In genomic region chr6:157832250-157832967, GRCh38 we compare ENCODE assay signal across 2 cellular contexts.
TF ChIP-seq lines count a peak whose summit lies in the region.

No MANE protein-coding gene starts in this region.

TF ChIP-seq in IMR-90, 13 proteins besides CTCF, POLR2A, EP300 and RAD21:
- peak; percentile 29; the same call in 1 of the 2 replicates for TF ChIP-seq CEBPB (IDR thresholded peaks at IDR 0.05; ENCODE audit: low read depth, low read length)
- no peak for TF ChIP-seq RCOR1 (IDR thresholded peaks at IDR 0.05; ENCODE audit: insufficient replicate concordance, low read length)

TF ChIP-seq in K562, 482 proteins besides CTCF, POLR2A, EP300 and RAD21:
- TF ChIP-seq SMARCE1 (IDR thresholded peaks at IDR 0.05) (no peak), ZNF592 (IDR thresholded peaks at IDR 0.05) (no peak), SMARCA4 (IDR thresholded peaks at IDR 0.05) (0 out of 2 replicates have a peak, but pooled peaks have one; percentile 14), HDAC3 (IDR thresholded peaks at IDR 0.05; ENCODE audit: borderline replicate concordance, partially characterized antibody) (peak; percentile 26), HDAC2 (IDR thresholded peaks at IDR 0.05) (no peak), ZNF740 (CRISPR knock-in tag; IDR thresholded peaks at IDR 0.05) (peak; percentile 78), ZNF740 (tag; IDR thresholded peaks at IDR 0.05) (no peak), ZNF785 (CRISPR knock-in tag; IDR thresholded peaks at IDR 0.05) (no peak), STAT6 (CRISPR knock-in tag; IDR thresholded peaks at IDR 0.05) (0 out of 2 replicates have a peak, but pooled peaks have one; percentile 67), TFAM (CRISPR knock-in tag; conservative IDR thresholded peaks at IDR 0.05) (no peak), KDM1A (IDR thresholded peaks at IDR 0.05) (no peak), CSDE1 (IDR thresholded peaks at IDR 0.05) (no peak), PTRF (tag; IDR thresholded peaks at IDR 0.05) (no peak), ATF7 (IDR thresholded peaks at IDR 0.05) (0 out of 2 replicates have a peak, but pooled peaks have one; percentile 15), SIN3B (IDR thresholded peaks at IDR 0.05; ENCODE audit: low read depth) (no peak), NFIC (IDR thresholded peaks at IDR 0.05) (no peak), E2F1 (CRISPR knock-in tag; IDR thresholded peaks at IDR 0.05) (peak; percentile 64; the same call in 1 of the 2 replicates), POLR2AphosphoS2 (IDR thresholded peaks at IDR 0.05; ENCODE audit: low read length) (no peak), SMAD3 (CRISPR knock-in tag; conservative IDR thresholded peaks at IDR 0.05) (no peak), TRIM24 (IDR thresholded peaks at IDR 0.05) (0 out of 4 replicates have a peak, but pooled peaks of 1 of the 2 experiments have one; percentile 16), RBM17 (IDR thresholded peaks at IDR 0.05; ENCODE audit: borderline replicate concordance, low read depth, low read length) (no peak), ZNF143 (CRISPR knock-in tag; IDR thresholded peaks at IDR 0.05) (no peak), NONO (IDR thresholded peaks at IDR 0.05; ENCODE audit: low read depth in 2 of 2, low read length in 1 of 2) (no peak), AFF4 (CRISPR knock-in tag; IDR thresholded peaks at IDR 0.05) (no peak)
